11 cellular contexts compared by ENCODE assay signal in genomic region chr2:23287250-23287704, GRCh38.
A peak's percentile ranks its signal among the peaks of the same experiment; 100 is the strongest.
DNase-seq lines count a peak whose midpoint lies in the region; ATAC-seq and TF ChIP-seq lines count a peak whose summit lies in the region.
"Had no signal": no experiment of that assay in that cellular context is flagged by ENCODE, and none has a peak within 500 bp of the region (broad histone marks: within the 10 kb centered on the region; RNA-seq: fewer than 3 reads in every experiment).

No MANE protein-coding gene starts in this region.

- H3K27ac Mint-ChIP-seq in WTC11 = no peak overlapping the region
- H3K27ac Mint-ChIP-seq in activated naive CD4-positive, alpha-beta T cell treated with anti-CD3 and anti-CD28 coated beads, Interleukin-2, amount 10 ng/mL, durations not matched to agents 7 days and 5 days = no peak overlapping the region
- H3K27ac Mint-ChIP-seq in activated T-helper 17 cell treated with anti-CD3 and anti-CD28 coated beads, Interleukin-2, amount 50 U/mL, for 72 hours = no peak overlapping the region
- H3K27ac Mint-ChIP-seq in progenitor cell of endocrine pancreas = no peak overlapping the region
- H3K27ac Mint-ChIP-seq: activated naive CD4-positive, alpha-beta T cell treated with anti-CD3 and anti-CD28 coated beads for 36 hours; IgD-negative memory B cell had no signal

- H3K36me3 ChIP-seq in parathyroid adenoma (ENCODE audit: control insufficient read depth, insufficient read depth, low read length) = no peaks in the 10 kb centered on the region

- DNase-seq in AG08395 (ENCODE audit: low spot score) (peak; percentile 52), WTC11 (ENCODE audit: low spot score) (no peak), left cardiac atrium (no peak), progenitor cell of endocrine pancreas (ENCODE audit: low spot score, unreplicated experiment) (no peak)
- DNase-seq in activated naive CD4-positive, alpha-beta T cell treated with anti-CD3 and anti-CD28 coated beads, Interleukin-2, amount 10 ng/mL, durations not matched to agents 7 days and 5 days = no peak
- DNase-seq in activated effector memory CD4-positive, alpha-beta T cell treated with anti-CD3 and anti-CD28 coated beads, Interleukin-2, amount 50 U/mL, for 16 hours = no peak
- DNase-seq: activated naive CD4-positive, alpha-beta T cell treated with anti-CD3 and anti-CD28 coated beads for 36 hours; NCI-H524 had no signal

- no peaks in the 10 kb centered on the region for H3K36me3 Mint-ChIP-seq in WTC11
- H3K36me3 Mint-ChIP-seq in activated naive CD4-positive, alpha-beta T cell treated with anti-CD3 and anti-CD28 coated beads, Interleukin-2, amount 10 ng/mL, durations not matched to agents 7 days and 5 days = no peaks in the 10 kb centered on the region
- no peaks in the 10 kb centered on the region for H3K36me3 Mint-ChIP-seq in activated T-helper 17 cell treated with anti-CD3 and anti-CD28 coated beads, Interleukin-2, amount 50 U/mL, for 72 hours (ENCODE audit: low read depth)
- no peaks in the 10 kb centered on the region for H3K36me3 Mint-ChIP-seq in progenitor cell of endocrine pancreas (ENCODE audit: insufficient read depth)
- H3K36me3 Mint-ChIP-seq: IgD-negative memory B cell had no signal

- no peak overlapping the region for H3K27ac ChIP-seq in parathyroid adenoma

- H3K4me1 Mint-ChIP-seq in WTC11 (peaks cover 27% of the 10 kb centered on the region), progenitor cell of endocrine pancreas (ENCODE audit: low read depth) (no peaks in the 10 kb centered on the region)
- no peaks in the 10 kb centered on the region for H3K4me1 Mint-ChIP-seq in activated naive CD4-positive, alpha-beta T cell treated with anti-CD3 and anti-CD28 coated beads, Interleukin-2, amount 10 ng/mL, durations not matched to agents 7 days and 5 days
- H3K4me1 Mint-ChIP-seq in activated T-helper 17 cell treated with anti-CD3 and anti-CD28 coated beads, Interleukin-2, amount 50 U/mL, for 72 hours = no peaks in the 10 kb centered on the region
- H3K4me1 Mint-ChIP-seq: IgD-negative memory B cell had no signal

- H3K79me2 ChIP-seq in parathyroid adenoma = no peaks in the 10 kb centered on the region

- H2AFZ ChIP-seq in parathyroid adenoma = peak overlapping the region; percentile 20

- H3K9me3 Mint-ChIP-seq in WTC11 = peaks cover 3% of the 10 kb centered on the region; the same call in 1 of the 2 replicates
- no peaks in the 10 kb centered on the region for H3K9me3 Mint-ChIP-seq in activated naive CD4-positive, alpha-beta T cell treated with anti-CD3 and anti-CD28 coated beads, Interleukin-2, amount 10 ng/mL, durations not matched to agents 7 days and 5 days
- no peaks in the 10 kb centered on the region for H3K9me3 Mint-ChIP-seq in activated T-helper 17 cell treated with anti-CD3 and anti-CD28 coated beads, Interleukin-2, amount 50 U/mL, for 72 hours
- H3K9me3 Mint-ChIP-seq in progenitor cell of endocrine pancreas (ENCODE audit: low read depth) = peaks cover 3% of the 10 kb centered on the region
- H3K9me3 Mint-ChIP-seq: activated naive CD4-positive, alpha-beta T cell treated with anti-CD3 and anti-CD28 coated beads for 36 hours had no signal

- no peak overlapping the region for H3K4me3 ChIP-seq in parathyroid adenoma (ENCODE audit: low read depth, low read length)

- CTCF ChIA-PET in WTC11 (lab: Charles Lee) = interaction anchor here (0.8 kb wide), 1 partner anchor 67 kb away, joined by 3 read pairs; no protein-coding TSS in a partner anchor
- CTCF ChIA-PET in activated naive CD4-positive, alpha-beta T cell treated with anti-CD3 and anti-CD28 coated beads, Interleukin-2, amount 10 ng/mL, durations not matched to agents 7 days and 5 days (lab: Charles Lee) = no interaction called here

- no peak overlapping the region for H3K4me2 ChIP-seq in parathyroid adenoma (ENCODE audit: low read length)

- POLR2A ChIA-PET in WTC11 (lab: Charles Lee) = no interaction called here

- no peaks in the 10 kb centered on the region for H3K27me3 ChIP-seq in parathyroid adenoma (ENCODE audit: control insufficient read depth, insufficient read depth, low read length)

- H3K9me3 ChIP-seq in parathyroid adenoma (ENCODE audit: control insufficient read depth, low read length) = no peaks in the 10 kb centered on the region

- intact Hi-C loops in left cardiac atrium (cut with DNase I) = no loop called here

- ATAC-seq in WTC11 (peak; percentile 64), left cardiac atrium (peak; percentile 77 to 85)
- ATAC-seq in activated T-helper 17 cell treated with anti-CD3 and anti-CD28 coated beads, Interleukin-2, amount 50 U/mL, for 72 hours (replicated peaks) = no peak

- no peaks in the 10 kb centered on the region for H3K4me1 ChIP-seq in parathyroid adenoma

- no peak overlapping the region for H3K4me3 Mint-ChIP-seq in WTC11
- no peak overlapping the region for H3K4me3 Mint-ChIP-seq in activated naive CD4-positive, alpha-beta T cell treated with anti-CD3 and anti-CD28 coated beads, Interleukin-2, amount 10 ng/mL, durations not matched to agents 7 days and 5 days
- H3K4me3 Mint-ChIP-seq in activated T-helper 17 cell treated with anti-CD3 and anti-CD28 coated beads, Interleukin-2, amount 50 U/mL, for 72 hours = no peak overlapping the region
- H3K4me3 Mint-ChIP-seq in progenitor cell of endocrine pancreas (ENCODE audit: low read depth) = no peak overlapping the region
- H3K4me3 Mint-ChIP-seq: activated naive CD4-positive, alpha-beta T cell treated with anti-CD3 and anti-CD28 coated beads for 36 hours; IgD-negative memory B cell had no signal

- no peaks in the 10 kb centered on the region for H3K27me3 Mint-ChIP-seq in WTC11 (ENCODE audit: low read depth)
- peaks cover 14% of the 10 kb centered on the region for H3K27me3 Mint-ChIP-seq in activated naive CD4-positive, alpha-beta T cell treated with anti-CD3 and anti-CD28 coated beads, Interleukin-2, amount 10 ng/mL, durations not matched to agents 7 days and 5 days
- peaks cover 15% of the 10 kb centered on the region for H3K27me3 Mint-ChIP-seq in activated T-helper 17 cell treated with anti-CD3 and anti-CD28 coated beads, Interleukin-2, amount 50 U/mL, for 72 hours
- peaks cover 3% of the 10 kb centered on the region for H3K27me3 Mint-ChIP-seq in progenitor cell of endocrine pancreas
- H3K27me3 Mint-ChIP-seq: IgD-negative memory B cell had no signal

- TF ChIP-seq CTCF in WTC11 (IDR thresholded peaks at IDR 0.05) (no peak), parathyroid adenoma (IDR thresholded peaks at IDR 0.05) (no peak), progenitor cell of endocrine pancreas (IDR thresholded peaks at IDR 0.05; ENCODE audit: unreplicated experiment) (no peak)

- no peak overlapping the region for H3K9ac ChIP-seq in parathyroid adenoma

TF ChIP-seq in WTC11, 78 proteins besides CTCF, POLR2A, EP300 and RAD21:
- no peak for TF ChIP-seq FOXP1 (CRISPR knock-in tag; IDR thresholded peaks at IDR 0.05; ENCODE audit: borderline replicate concordance)
- no peak for TF ChIP-seq SOX15 (CRISPR knock-in tag; IDR thresholded peaks at IDR 0.05)
- TF ChIP-seq HMGA2 (CRISPR knock-in tag; IDR thresholded peaks at IDR 0.05) = no peak
- no peak for TF ChIP-seq KAT7 (CRISPR knock-in tag; IDR thresholded peaks at IDR 0.05; ENCODE audit: borderline replicate concordance)
- TF ChIP-seq ZNF425 (CRISPR knock-in tag; conservative IDR thresholded peaks at IDR 0.05) = no peak
- no peak for TF ChIP-seq OVOL2 (CRISPR knock-in tag; IDR thresholded peaks at IDR 0.05; ENCODE audit: borderline replicate concordance)
